8 cellular contexts compared by ENCODE assay signal in genomic region chr3:33439421-33440327, GRCh38. TPM values are rescaled to one million over a fixed set of nuclear protein-coding genes. Genes with fewer than 3 reads are reported as not detected.
A peak's percentile ranks its signal among the peaks of the same experiment; 100 is the strongest.
DNase-seq lines count a peak whose midpoint lies in the region; ATAC-seq and TF ChIP-seq lines count a peak whose summit lies in the region.

No MANE protein-coding gene starts in this region.

- H3K4me1 ChIP-seq in NT2/D1 (ENCODE audit: insufficient read depth, insufficient read length) (no peaks in the 10 kb centered on the region), suprapubic skin (peaks cover 43% of the 10 kb centered on the region)

- WGBS in suprapubic skin, result 0% methylated on average over 9 of the region's 99 CpGs

- intact Hi-C loops in activated T-helper 2 cell treated with anti-CD3 and anti-CD28 coated beads, Interferon-gamma antibody, Interleukin-2, Interleukin-4, amounts not matched to agents 10 μg/mL and 5 μg/mL and 100 μg/mL, durations not matched to agents 14 hours and 24 hours and 36 hours (cut with micrococcal nuclease), result loop anchor here (1.0 to 10.0 kb wide), 9 partner anchors 19 to 865 kb away; partner anchors contain the start of genes CCR4, CNOT10, CRTAP and DYNC1LI1

- peak overlapping the region; percentile 100 for H3K27ac Mint-ChIP-seq in activated T-helper 2 cell treated with anti-CD3 and anti-CD28 coated beads, Interferon-gamma antibody, Interleukin-2, Interleukin-4, amounts not matched to agents 10 μg/mL and 5 μg/mL and 100 μg/mL, durations not matched to agents 14 hours and 24 hours and 36 hours
- H3K27ac Mint-ChIP-seq in nephron, result peak overlapping the region; percentile 99 to 100 (median 99)

- H3K4me1 Mint-ChIP-seq in activated T-helper 2 cell treated with anti-CD3 and anti-CD28 coated beads, Interferon-gamma antibody, Interleukin-2, Interleukin-4, amounts not matched to agents 10 μg/mL and 5 μg/mL and 100 μg/mL, durations not matched to agents 14 hours and 24 hours and 36 hours (ENCODE audit: low read depth), result peaks cover 39% of the 10 kb centered on the region
- peaks cover 40% of the 10 kb centered on the region for H3K4me1 Mint-ChIP-seq in nephron

- H3K9ac ChIP-seq in NT2/D1 (ENCODE audit: insufficient read length, low read depth), result peak overlapping the region; percentile 98

- DNase-seq in NT2/D1 (ENCODE audit: low read depth, low spot score) (peak; percentile 20), fibroblast of the aortic adventitia (ENCODE audit: low read depth) (peak; percentile 33), suprapubic skin (ENCODE audit: low spot score in 2 of 2) (peak; percentile 84 to 85)
- DNase-seq in activated T-helper 2 cell treated with anti-CD3 and anti-CD28 coated beads, Interferon-gamma antibody, Interleukin-2, Interleukin-4, amounts not matched to agents 10 μg/mL and 5 μg/mL and 100 μg/mL, durations not matched to agents 14 hours and 24 hours and 36 hours (ENCODE audit: low spot score), result peak; percentile 50

- H3K27ac ChIP-seq in 22Rv1, result peak overlapping the region; percentile 98
- peak overlapping the region; percentile 95 for H3K27ac ChIP-seq in suprapubic skin

- peak; percentile 15 for ATAC-seq in HG02763 (IDR thresholded peaks at IDR 0.05; ENCODE audit: unreplicated experiment)

- H3K4me3 ChIP-seq in NT2/D1 (ENCODE audit: insufficient read length, low read depth) (peak overlapping the region; percentile 98), fibroblast of the aortic adventitia (ENCODE audit: low read depth, low read length) (peak overlapping the region; percentile 74), suprapubic skin (peak overlapping the region; percentile 93)

- TF ChIP-seq POLR2A in suprapubic skin (IDR thresholded peaks at IDR 0.05), result peak in 1 of 2 donors; percentile 45

- H3K9me3 ChIP-seq in NT2/D1 (ENCODE audit: insufficient read depth, low read length) (no peaks in the 10 kb centered on the region), suprapubic skin (no peaks in the 10 kb centered on the region)

- peak; percentile 63 for TF ChIP-seq CTCF in 22Rv1 (IDR thresholded peaks at IDR 0.05)
- TF ChIP-seq CTCF in GM12874 (IDR thresholded peaks at IDR 0.05; ENCODE audit: insufficient read depth, low read depth, low read length), result peak; percentile 36; the same call in 1 of the 2 replicates
- peak; percentile 25 for TF ChIP-seq CTCF in fibroblast of the aortic adventitia (IDR thresholded peaks at IDR 0.05; ENCODE audit: insufficient read depth, low read length)
- peak in 2 of 3 experiments; percentile 20 to 32 for TF ChIP-seq CTCF in nephron (IDR thresholded peaks at IDR 0.05; ENCODE audit: unreplicated experiment in 3 of 3)
- TF ChIP-seq CTCF in suprapubic skin (IDR thresholded peaks at IDR 0.05), result no peak

- no peaks in the 10 kb centered on the region for H3K27me3 Mint-ChIP-seq in activated T-helper 2 cell treated with anti-CD3 and anti-CD28 coated beads, Interferon-gamma antibody, Interleukin-2, Interleukin-4, amounts not matched to agents 10 μg/mL and 5 μg/mL and 100 μg/mL, durations not matched to agents 14 hours and 24 hours and 36 hours (ENCODE audit: low read depth)
- no peaks in the 10 kb centered on the region for H3K27me3 Mint-ChIP-seq in nephron (ENCODE audit: low read depth)

- no peaks in the 10 kb centered on the region for H3K9me3 Mint-ChIP-seq in activated T-helper 2 cell treated with anti-CD3 and anti-CD28 coated beads, Interferon-gamma antibody, Interleukin-2, Interleukin-4, amounts not matched to agents 10 μg/mL and 5 μg/mL and 100 μg/mL, durations not matched to agents 14 hours and 24 hours and 36 hours
- H3K9me3 Mint-ChIP-seq in nephron, result no peaks in the 10 kb centered on the region

- H3K36me3 Mint-ChIP-seq in activated T-helper 2 cell treated with anti-CD3 and anti-CD28 coated beads, Interferon-gamma antibody, Interleukin-2, Interleukin-4, amounts not matched to agents 10 μg/mL and 5 μg/mL and 100 μg/mL, durations not matched to agents 14 hours and 24 hours and 36 hours (ENCODE audit: low read depth), result peaks cover 20% of the 10 kb centered on the region
- no peaks in the 10 kb centered on the region for H3K36me3 Mint-ChIP-seq in nephron (ENCODE audit: low read depth)

- H3K36me3 ChIP-seq in NT2/D1 (ENCODE audit: insufficient read depth, insufficient read length, low read length) (no peaks in the 10 kb centered on the region), suprapubic skin (no peaks in the 10 kb centered on the region)

- H3K27me3 ChIP-seq in NT2/D1 (ENCODE audit: insufficient read depth, insufficient read length) (no peaks in the 10 kb centered on the region), suprapubic skin (no peaks in the 10 kb centered on the region)

- no peak for TF ChIP-seq EP300 in suprapubic skin (IDR thresholded peaks at IDR 0.05)

- H3K4me3 Mint-ChIP-seq in activated T-helper 2 cell treated with anti-CD3 and anti-CD28 coated beads, Interferon-gamma antibody, Interleukin-2, Interleukin-4, amounts not matched to agents 10 μg/mL and 5 μg/mL and 100 μg/mL, durations not matched to agents 14 hours and 24 hours and 36 hours (ENCODE audit: low read depth), result peak overlapping the region; percentile 100
- peak overlapping the region; percentile 99 to 100 (median 99) for H3K4me3 Mint-ChIP-seq in nephron

RNA-seq across cellular contexts. Expression of gene UBP1, which starts 0.5 kb away (rescaled TPM):
- total RNA-seq in activated T-helper 2 cell treated with anti-CD3 and anti-CD28 coated beads, Interferon-gamma antibody, Interleukin-2, Interleukin-4, amounts not matched to agents 10 μg/mL and 5 μg/mL and 100 μg/mL, durations not matched to agents 14 hours and 24 hours and 36 hours, result 59.2 and 63.8 TPM in 2 replicates
- total RNA-seq in fibroblast of the aortic adventitia (ENCODE audit: low replicate concordance), result 40.1 and 48.3 TPM in 2 replicates
- 10 to 100 TPM; 39.7 to 70.4 (median 55.6) TPM for total RNA-seq in suprapubic skin

Comparison
In these comparisons a context has a peak if more than half of its experiments do, and no peak if none do; other contexts are left out.
1. Peak in every context shown above with its lines: DNase-seq, ATAC-seq, H3K4me3 ChIP-seq and H3K27ac ChIP-seq.
2. CTCF ChIP-seq: peak in 22Rv1 (single experiment), GM12874 (single experiment), fibroblast of the aortic adventitia (single experiment) and nephron (2 of 3); none in suprapubic skin (0 of 2).
3. DNase-seq: peak in every context shown above with its lines; median percentile 84 in suprapubic skin; 50 in activated T-helper 2 cell treated with anti-CD3 and anti-CD28 coated beads, Interferon-gamma antibody, Interleukin-2, Interleukin-4, amounts not matched to agents 10 μg/mL and 5 μg/mL and 100 μg/mL, durations not matched to agents 14 hours and 24 hours and 36 hours; 33 in fibroblast of the aortic adventitia; 20 in NT2/D1.